18 cellular contexts compared by ENCODE assay signal in the genomic region with DNA sequence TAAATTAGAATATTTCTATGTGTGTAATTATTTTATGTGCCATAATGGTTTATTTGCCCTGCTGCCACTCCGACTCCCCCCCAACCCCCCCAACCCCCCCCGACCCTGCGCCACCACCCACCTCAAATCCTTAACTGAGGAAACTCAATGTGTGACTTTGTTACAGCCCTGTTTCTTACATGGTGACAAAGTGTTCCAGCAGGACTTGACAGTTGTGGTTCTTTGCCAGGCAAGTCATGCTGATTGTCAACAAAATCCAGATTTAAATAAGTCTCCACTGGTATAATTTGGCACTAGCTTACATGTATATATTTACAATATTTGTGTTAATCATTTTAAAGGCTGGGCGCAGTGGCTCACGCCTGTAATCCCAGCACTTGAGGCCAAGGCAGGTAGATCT. TPM values are rescaled to one million over a fixed set of nuclear protein-coding genes. Genes with fewer than 3 reads are reported as not detected.
DNase-seq lines count a peak whose midpoint lies in the region; ATAC-seq and TF ChIP-seq lines count a peak whose summit lies in the region.
"Had no signal": no experiment of that assay in that cellular context is flagged by ENCODE, and none has a peak within 500 bp of the region (broad histone marks: within the 10 kb centered on the region; RNA-seq: fewer than 3 reads in every experiment).

No MANE protein-coding gene starts in this region.

- H3K4me3 ChIP-seq in GM23338: no peak overlapping the region
- H3K4me3 ChIP-seq: A549, GM23248 had no signal

- H3K27ac ChIP-seq in GM23338 (ENCODE audit: low read depth): peak overlapping the region; percentile 33; the same call in 1 of the 2 replicates
- H3K27ac ChIP-seq: 22Rv1, A549, C4-2B had no signal

- intact Hi-C loops in Right ventricle myocardium inferior (cut with DNase I): no loop called here
- intact Hi-C loops in left cardiac atrium (cut with DNase I): no loop called here

- H4K20me1 ChIP-seq in GM23338 (replicated peaks; ENCODE audit: insufficient read depth): no peaks in the 10 kb centered on the region

- H3K27me3 Mint-ChIP-seq in GM23338 (ENCODE audit: insufficient read depth, low read depth, poor library complexity) (no peaks in the 10 kb centered on the region), chondrocyte (ENCODE audit: low read depth) (no peaks in the 10 kb centered on the region)
- H3K27me3 Mint-ChIP-seq: CD4-positive, alpha-beta T cell; IgD-negative memory B cell had no signal

- no peaks in the 10 kb centered on the region; the same call in 1 of the 2 replicates for H3K36me3 ChIP-seq in GM23338 (ENCODE audit: insufficient read depth)

- 0 out of 2 replicates have a peak, but pooled peaks cover 5% of the 10 kb centered on the region for H3F3A ChIP-seq in GM23338 (replicated peaks; ENCODE audit: low read depth)

- peaks cover 23% of the 10 kb centered on the region for H3K4me1 ChIP-seq in GM23338 (ENCODE audit: insufficient read depth)
- H3K4me1 ChIP-seq: A549, Caco-2 had no signal

- H3K4me2 ChIP-seq in GM23338: no peak overlapping the region
- H3K4me2 ChIP-seq: A549 had no signal

- no peaks in the 10 kb centered on the region; the same call in 2 of the 3 replicates for H3K9me3 Mint-ChIP-seq in GM23338
- H3K9me3 Mint-ChIP-seq in chondrocyte (ENCODE audit: low read depth): no peaks in the 10 kb centered on the region
- no peaks in the 10 kb centered on the region for H3K9me3 Mint-ChIP-seq in stimulated activated effector memory CD8-positive, alpha-beta T cell treated with anti-CD3 and anti-CD28 coated beads, Interleukin-12 subunit alpha, Interleukin-12 subunit beta, amount 100 ng/mL, for 72 hours
- H3K9me3 Mint-ChIP-seq: CD4-positive, alpha-beta T cell; IgD-negative memory B cell had no signal

- DNase-seq in Right ventricle myocardium inferior (ENCODE audit: missing footprints): no peak
- no peak for DNase-seq in left cardiac atrium
- DNase-seq in GM23338 (ENCODE audit: low spot score): no peak
- no peak for DNase-seq in chondrocyte (ENCODE audit: low spot score)
- no peak for DNase-seq in stimulated activated effector memory CD8-positive, alpha-beta T cell treated with anti-CD3 and anti-CD28 coated beads, Interleukin-12 subunit alpha, Interleukin-12 subunit beta, amount 100 ng/mL, for 72 hours (ENCODE audit: low spot score in 2 of 2)
- DNase-seq in NCI-H2171 (lab: John Stamatoyannopoulos, UW): no peak
- DNase-seq: AML-193; Caco-2; CD4-positive, alpha-beta T cell; DMS79; GDM1; GM23248; HCEC 1CT had no signal

- ATAC-seq in Right ventricle myocardium inferior (peak; percentile 50), left cardiac atrium (no peak), GM23338 (no peak), HG03342 (IDR thresholded peaks at IDR 0.05; ENCODE audit: unreplicated experiment) (no peak)
- ATAC-seq in stimulated activated effector memory CD8-positive, alpha-beta T cell treated with anti-CD3 and anti-CD28 coated beads, Interleukin-12 subunit alpha, Interleukin-12 subunit beta, amount 100 ng/mL, for 72 hours: no peak

- H2AFZ ChIP-seq in GM23338: no peak overlapping the region
- H2AFZ ChIP-seq: GM23248 had no signal

- H3K4me1 Mint-ChIP-seq in GM23338 (peaks cover 30% of the 10 kb centered on the region), chondrocyte (ENCODE audit: low read depth) (peaks cover 73% of the 10 kb centered on the region)
- H3K4me1 Mint-ChIP-seq in stimulated activated effector memory CD8-positive, alpha-beta T cell treated with anti-CD3 and anti-CD28 coated beads, Interleukin-12 subunit alpha, Interleukin-12 subunit beta, amount 100 ng/mL, for 72 hours: peaks cover 24% of the 10 kb centered on the region

- no peaks in the 10 kb centered on the region for H3K9me2 ChIP-seq in GM23338 (ENCODE audit: insufficient read depth)

- H3K36me3 Mint-ChIP-seq in GM23338 (ENCODE audit: low read depth) (peaks cover 25% of the 10 kb centered on the region), chondrocyte (ENCODE audit: low read depth) (peaks cover 16% of the 10 kb centered on the region)
- peaks cover 65% of the 10 kb centered on the region for H3K36me3 Mint-ChIP-seq in stimulated activated effector memory CD8-positive, alpha-beta T cell treated with anti-CD3 and anti-CD28 coated beads, Interleukin-12 subunit alpha, Interleukin-12 subunit beta, amount 100 ng/mL, for 72 hours

- no peak overlapping the region for H3K4me3 Mint-ChIP-seq in GM23338
- H3K4me3 Mint-ChIP-seq in chondrocyte (ENCODE audit: unreplicated experiment): peak overlapping the region; percentile 2
- no peak overlapping the region for H3K4me3 Mint-ChIP-seq in stimulated activated effector memory CD8-positive, alpha-beta T cell treated with anti-CD3 and anti-CD28 coated beads, Interleukin-12 subunit alpha, Interleukin-12 subunit beta, amount 100 ng/mL, for 72 hours
- H3K4me3 Mint-ChIP-seq: CD4-positive, alpha-beta T cell; IgD-negative memory B cell had no signal

- no peak for TF ChIP-seq CTCF in GM23338 (conservative IDR thresholded peaks at IDR 0.05; ENCODE audit: low read depth in 2 of 2)
- no peak for TF ChIP-seq CTCF in chondrocyte (IDR thresholded peaks at IDR 0.05)

- H3K79me2 ChIP-seq in GM23338 (replicated peaks; ENCODE audit: insufficient read depth): peaks cover 7% of the 10 kb centered on the region; the same call in 1 of the 2 replicates

- H3K27me3 ChIP-seq in GM23338 (ENCODE audit: insufficient read depth): no peaks in the 10 kb centered on the region

- H3K27ac Mint-ChIP-seq in GM23338: no peak overlapping the region
- H3K27ac Mint-ChIP-seq in chondrocyte (ENCODE audit: unreplicated experiment): peak overlapping the region; percentile 66
- peak overlapping the region; percentile 40 for H3K27ac Mint-ChIP-seq in stimulated activated effector memory CD8-positive, alpha-beta T cell treated with anti-CD3 and anti-CD28 coated beads, Interleukin-12 subunit alpha, Interleukin-12 subunit beta, amount 100 ng/mL, for 72 hours
- H3K27ac Mint-ChIP-seq: CD4-positive, alpha-beta T cell; IgD-negative memory B cell had no signal

TF ChIP-seq in GM23338, 12 proteins besides CTCF, POLR2A, EP300 and RAD21 (continues in another document):
- TF ChIP-seq CREB1 (CRISPR knock-in tag; IDR thresholded peaks at IDR 0.05; ENCODE audit: low read depth): no peak
- TF ChIP-seq, protein P1, sequence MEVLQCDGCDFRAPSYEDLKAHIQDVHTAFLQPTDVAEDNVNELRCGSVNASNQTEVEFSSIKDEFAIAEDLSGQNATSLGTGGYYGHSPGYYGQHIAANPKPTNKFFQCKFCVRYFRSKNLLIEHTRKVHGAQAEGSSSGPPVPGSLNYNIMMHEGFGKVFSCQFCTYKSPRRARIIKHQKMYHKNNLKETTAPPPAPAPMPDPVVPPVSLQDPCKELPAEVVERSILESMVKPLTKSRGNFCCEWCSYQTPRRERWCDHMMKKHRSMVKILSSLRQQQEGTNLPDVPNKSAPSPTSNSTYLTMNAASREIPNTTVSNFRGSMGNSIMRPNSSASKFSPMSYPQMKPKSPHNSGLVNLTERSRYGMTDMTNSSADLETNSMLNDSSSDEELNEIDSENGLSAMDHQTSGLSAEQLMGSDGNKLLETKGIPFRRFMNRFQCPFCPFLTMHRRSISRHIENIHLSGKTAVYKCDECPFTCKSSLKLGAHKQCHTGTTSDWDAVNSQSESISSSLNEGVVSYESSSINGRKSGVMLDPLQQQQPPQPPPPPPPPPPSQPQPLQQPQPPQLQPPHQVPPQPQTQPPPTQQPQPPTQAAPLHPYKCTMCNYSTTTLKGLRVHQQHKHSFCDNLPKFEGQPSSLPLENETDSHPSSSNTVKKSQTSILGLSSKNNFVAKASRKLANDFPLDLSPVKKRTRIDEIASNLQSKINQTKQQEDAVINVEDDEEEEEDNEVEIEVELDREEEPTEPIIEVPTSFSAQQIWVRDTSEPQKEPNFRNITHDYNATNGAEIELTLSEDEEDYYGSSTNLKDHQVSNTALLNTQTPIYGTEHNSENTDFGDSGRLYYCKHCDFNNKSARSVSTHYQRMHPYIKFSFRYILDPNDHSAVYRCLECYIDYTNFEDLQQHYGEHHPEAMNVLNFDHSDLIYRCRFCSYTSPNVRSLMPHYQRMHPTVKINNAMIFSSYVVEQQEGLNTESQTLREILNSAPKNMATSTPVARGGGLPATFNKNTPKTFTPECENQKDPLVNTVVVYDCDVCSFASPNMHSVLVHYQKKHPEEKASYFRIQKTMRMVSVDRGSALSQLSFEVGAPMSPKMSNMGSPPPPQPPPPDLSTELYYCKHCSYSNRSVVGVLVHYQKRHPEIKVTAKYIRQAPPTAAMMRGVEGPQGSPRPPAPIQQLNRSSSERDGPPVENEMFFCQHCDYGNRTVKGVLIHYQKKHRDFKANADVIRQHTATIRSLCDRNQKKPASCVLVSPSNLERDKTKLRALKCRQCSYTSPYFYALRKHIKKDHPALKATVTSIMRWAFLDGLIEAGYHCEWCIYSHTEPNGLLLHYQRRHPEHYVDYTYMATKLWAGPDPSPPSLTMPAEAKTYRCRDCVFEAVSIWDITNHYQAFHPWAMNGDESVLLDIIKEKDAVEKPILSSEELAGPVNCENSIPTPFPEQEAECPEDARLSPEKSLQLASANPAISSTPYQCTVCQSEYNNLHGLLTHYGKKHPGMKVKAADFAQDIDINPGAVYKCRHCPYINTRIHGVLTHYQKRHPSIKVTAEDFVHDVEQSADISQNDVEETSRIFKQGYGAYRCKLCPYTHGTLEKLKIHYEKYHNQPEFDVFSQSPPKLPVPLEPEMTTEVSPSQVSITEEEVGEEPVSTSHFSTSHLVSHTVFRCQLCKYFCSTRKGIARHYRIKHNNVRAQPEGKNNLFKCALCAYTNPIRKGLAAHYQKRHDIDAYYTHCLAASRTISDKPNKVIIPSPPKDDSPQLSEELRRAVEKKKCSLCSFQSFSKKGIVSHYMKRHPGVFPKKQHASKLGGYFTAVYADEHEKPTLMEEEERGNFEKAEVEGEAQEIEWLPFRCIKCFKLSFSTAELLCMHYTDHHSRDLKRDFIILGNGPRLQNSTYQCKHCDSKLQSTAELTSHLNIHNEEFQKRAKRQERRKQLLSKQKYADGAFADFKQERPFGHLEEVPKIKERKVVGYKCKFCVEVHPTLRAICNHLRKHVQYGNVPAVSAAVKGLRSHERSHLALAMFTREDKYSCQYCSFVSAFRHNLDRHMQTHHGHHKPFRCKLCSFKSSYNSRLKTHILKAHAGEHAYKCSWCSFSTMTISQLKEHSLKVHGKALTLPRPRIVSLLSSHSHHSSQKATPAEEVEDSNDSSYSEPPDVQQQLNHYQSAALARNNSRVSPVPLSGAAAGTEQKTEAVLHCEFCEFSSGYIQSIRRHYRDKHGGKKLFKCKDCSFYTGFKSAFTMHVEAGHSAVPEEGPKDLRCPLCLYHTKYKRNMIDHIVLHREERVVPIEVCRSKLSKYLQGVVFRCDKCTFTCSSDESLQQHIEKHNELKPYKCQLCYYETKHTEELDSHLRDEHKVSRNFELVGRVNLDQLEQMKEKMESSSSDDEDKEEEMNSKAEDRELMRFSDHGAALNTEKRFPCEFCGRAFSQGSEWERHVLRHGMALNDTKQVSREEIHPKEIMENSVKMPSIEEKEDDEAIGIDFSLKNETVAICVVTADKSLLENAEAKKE (CRISPR knock-in tag; IDR thresholded peaks at IDR 0.05): no peak
- TF ChIP-seq EZH2 (IDR thresholded peaks at IDR 0.05; ENCODE audit: low read depth, unreplicated experiment): no peak

RNA-seq across cellular contexts. Expression of a gene that starts 7.7 kb away (rescaled TPM):
- total RNA-seq in Right ventricle myocardium inferior: 0.87 TPM
- 1 to 10 TPM; 1.5 to 1.6 TPM for total RNA-seq in left cardiac atrium
- 9.3 and 9.9 TPM in 2 replicates for total RNA-seq in GM23338 (2014; rRNA removed; shearing (Covaris generic))
- polyA plus RNA-seq in GM23338 (2016; fragmentation: Nextera tagmentation; extraction: Ambion mirVana): 4.7 and 5.1 TPM in 2 replicates
- total RNA-seq in chondrocyte: 2.5 to 4.7 TPM (median 3.3 TPM) in 3 replicates
